Comparison of ENCODE assay signal across 1 cellular context in genomic region chr13:100852146-100852545, GRCh38.
TF ChIP-seq lines count a peak whose summit lies in the region.

No MANE protein-coding gene starts in this region.

TF ChIP-seq in GM23338, 12 proteins besides CTCF, POLR2A, EP300 and RAD21 (continued from another document):
- TF ChIP-seq REST (IDR thresholded peaks at IDR 0.05; ENCODE audit: unreplicated experiment) (no peak), ETS1 (IDR thresholded peaks at IDR 0.05) (no peak), NANOG (IDR thresholded peaks at IDR 0.05; ENCODE audit: borderline replicate concordance) (no peak)
